Comparison of ENCODE assay signal across 8 cellular contexts in genomic region chr6:32127717-32128592, GRCh38.
DNase-seq lines count a peak whose midpoint lies in the region; ATAC-seq and TF ChIP-seq lines count a peak whose summit lies in the region.

Gene ATF6B, minus strand, starts transcription at chr6:32128246. Its CDS starts 39 bp downstream, at chr6:32128207.

- peak within 1 kb of the TSS; percentile 94 for H3K27ac Mint-ChIP-seq in central memory CD8-positive, alpha-beta T cell (ENCODE audit: low read depth)

- ATAC-seq in GM19025 (IDR thresholded peaks at IDR 0.05; ENCODE audit: low read depth, unreplicated experiment) (peak; percentile 83), HG03342 (IDR thresholded peaks at IDR 0.05; ENCODE audit: unreplicated experiment) (peak; percentile 87)
- ATAC-seq in central memory CD8-positive, alpha-beta T cell (replicated peaks; ENCODE audit: extremely low read depth, poor library complexity, severe bottlenecking) = peak; percentile 99

- no peak for TF ChIP-seq CTCF in AG09309 (IDR thresholded peaks at IDR 0.05; ENCODE audit: control insufficient read depth, insufficient read depth, low read depth, low read length, missing control alignments)

- peaks cover 56% of the 10 kb centered on the region for H3K4me1 Mint-ChIP-seq in central memory CD8-positive, alpha-beta T cell

- peak within 1 kb of the TSS; percentile 93 for H3K4me3 ChIP-seq in AG09309 (ENCODE audit: control insufficient read depth, low read depth, low read length)

- no peaks in the 10 kb centered on the region for H3K27me3 Mint-ChIP-seq in central memory CD8-positive, alpha-beta T cell

- H3K4me3 Mint-ChIP-seq in central memory CD8-positive, alpha-beta T cell = peak within 1 kb of the TSS; percentile 99

- H3K9me3 Mint-ChIP-seq in central memory CD8-positive, alpha-beta T cell = no peaks in the 10 kb centered on the region

- H3K36me3 Mint-ChIP-seq in central memory CD8-positive, alpha-beta T cell (ENCODE audit: insufficient read depth) = peaks cover 30% of the 10 kb centered on the region

- DNase-seq in AG09309 (ENCODE audit: low read depth) (peak; percentile 99), NCI-H446 (lab: John Stamatoyannopoulos, UW) (peak; percentile 96 to 98), iris pigment epithelial cell (ENCODE audit: low read depth) (peak; percentile 100)
- peak; percentile 98 for DNase-seq in activated CD4-positive, CD25-positive, alpha-beta regulatory T cell treated with anti-CD3 and anti-CD28 coated beads, Interleukin-2, amount 50 U/mL, for 16 hours (ENCODE audit: low read depth, low spot score)
- peak; percentile 85 to 96 for DNase-seq in central memory CD8-positive, alpha-beta T cell (ENCODE audit: low spot score in 2 of 2)
- peak; percentile 93 to 95 for DNase-seq in stimulated activated CD4-positive, alpha-beta T cell treated with anti-CD3 and anti-CD28 coated beads, Interleukin-12 subunit alpha, Interleukin-12 subunit beta, amount 100 ng/mL, for 24 hours (ENCODE audit: low read depth in 2 of 2)

Comparison
In these comparisons a context has a peak if more than half of its experiments do, and no peak if none do; other contexts are left out.
1. Peak in every context shown above with its lines: DNase-seq, ATAC-seq and H3K4me3 ChIP-seq.